9 cellular contexts compared by ENCODE assay signal in the genomic region with DNA sequence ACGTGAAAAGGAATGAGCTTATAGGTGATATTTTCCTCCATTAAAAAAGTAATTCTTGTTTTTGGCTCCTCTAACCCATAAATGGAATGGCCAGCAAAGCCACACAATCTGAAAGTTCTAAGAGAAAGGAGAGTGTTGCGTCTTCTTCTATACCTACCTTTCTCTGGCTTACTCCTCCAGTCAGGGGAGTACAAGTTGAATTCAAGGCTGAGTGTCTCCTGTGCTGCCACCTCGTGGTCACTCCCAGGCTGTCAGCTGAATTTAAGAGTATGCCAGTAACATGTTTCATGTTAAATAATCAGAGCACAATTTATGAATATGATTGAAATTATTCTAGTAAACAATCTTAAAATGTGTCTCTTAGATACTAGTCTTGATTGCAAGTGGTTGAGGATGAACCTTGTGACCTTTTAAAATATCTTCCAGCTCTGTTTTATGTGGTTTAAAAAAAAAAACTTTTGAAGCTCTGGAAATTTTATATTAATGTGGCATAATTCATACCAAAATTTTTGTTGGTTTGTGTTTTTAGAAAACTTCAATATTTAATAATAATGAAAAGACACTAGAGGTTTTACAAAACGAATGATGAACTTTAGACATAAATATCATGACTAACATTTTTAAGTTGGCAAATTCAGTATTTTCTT. TPM values are rescaled to one million over a fixed set of nuclear protein-coding genes. Genes with fewer than 3 reads are reported as not detected.
DNase-seq lines count a peak whose midpoint lies in the region; ATAC-seq, FAIRE-seq and TF ChIP-seq lines count a peak whose summit lies in the region.
"Had no signal": no experiment of that assay in that cellular context is flagged by ENCODE, and none has a peak within 500 bp of the region (broad histone marks: within the 10 kb centered on the region; RNA-seq: fewer than 3 reads in every experiment).

No MANE protein-coding gene starts in this region.

- TF ChIP-seq CTCF in Loucy (conservative IDR thresholded peaks at IDR 0.05; ENCODE audit: low read length) (peak; percentile 96), upper lobe of right lung (IDR thresholded peaks at IDR 0.05) (peak; percentile 85)

- H3K9me2 ChIP-seq in Loucy (replicated peaks; ENCODE audit: low read depth, low read length), result no peaks in the 10 kb centered on the region

- no peak overlapping the region for H2AFZ ChIP-seq in Loucy (ENCODE audit: low read length)

- H3F3A ChIP-seq in Loucy (ENCODE audit: low read depth), result no peaks in the 10 kb centered on the region

- H4K20me1 ChIP-seq in Loucy (ENCODE audit: insufficient read depth, low read length, poor library complexity, severe bottlenecking), result no peaks in the 10 kb centered on the region

- DNase-seq in H54 (ENCODE audit: insufficient read length, low spot score) (peak; percentile 40), SJSA1 (ENCODE audit: low read depth in 1 of 2, low spot score in 2 of 2) (peak; percentile 52 to 60), globus pallidus (ENCODE audit: low spot score) (peak; percentile 26), posterior cingulate gyrus (peak; percentile 22 to 94 (median 62)), upper lobe of right lung (peak; percentile 75)
- DNase-seq in activated gamma-delta T cell treated with anti-CD3 and anti-CD28 coated beads, Interleukin-2, amount 50 U/mL, for 16 hours (ENCODE audit: low read depth), result peak; percentile 33

- H3K36me3 ChIP-seq in Loucy (ENCODE audit: insufficient read depth, low read length), result no peaks in the 10 kb centered on the region
- no peaks in the 10 kb centered on the region for H3K36me3 ChIP-seq in SJSA1
- no peaks in the 10 kb centered on the region for H3K36me3 ChIP-seq in upper lobe of right lung

- H3K4me1 ChIP-seq in Loucy (ENCODE audit: insufficient read depth, low read length, poor library complexity, severe bottlenecking) (no peaks in the 10 kb centered on the region), SJSA1 (replicated peaks) (no peaks in the 10 kb centered on the region), upper lobe of right lung (no peaks in the 10 kb centered on the region)

- H3K27me3 ChIP-seq in Loucy (ENCODE audit: insufficient read depth, low read length, poor library complexity, severe bottlenecking) (no peaks in the 10 kb centered on the region), SJSA1 (replicated peaks) (no peaks in the 10 kb centered on the region), upper lobe of right lung (no peaks in the 10 kb centered on the region)

- ATAC-seq in upper lobe of right lung, result peak; percentile 90

- H3K4me3 ChIP-seq in Loucy (ENCODE audit: low read length, poor library complexity, severe bottlenecking) (no peak overlapping the region), SJSA1 (no peak overlapping the region), upper lobe of right lung (no peak overlapping the region)

- FAIRE-seq in G401.6 (lab: Jason Lieb, UNC) (peak; percentile 93), H54 (lab: Jason Lieb, UNC) (peak; percentile 97)

- no peaks in the 10 kb centered on the region for H3K79me2 ChIP-seq in Loucy (ENCODE audit: insufficient read depth, low read length)

- intact Hi-C loops in posterior cingulate gyrus (cut with DNase I) (loop anchor here (10.0 kb wide), 1 partner anchor 206 kb away; no protein-coding TSS in a partner anchor), upper lobe of right lung (cut with DNase I) (no loop called here)

- H3K9me3 ChIP-seq in Loucy (ENCODE audit: insufficient read depth, low read depth, low read length) (no peaks in the 10 kb centered on the region), SJSA1 (replicated peaks) (no peaks in the 10 kb centered on the region), upper lobe of right lung (no peaks in the 10 kb centered on the region)

- no peak overlapping the region for H3K4me2 ChIP-seq in Loucy (ENCODE audit: low read depth, low read length, poor library complexity, severe bottlenecking)

- H3K27ac ChIP-seq in SJSA1, result no peak overlapping the region
- H3K27ac ChIP-seq in upper lobe of right lung, result no peak overlapping the region

- H3K9ac ChIP-seq in Loucy (ENCODE audit: low read depth, low read length, poor library complexity, severe bottlenecking), result no peak overlapping the region

- no peak for TF ChIP-seq POLR2A in H54 (IDR thresholded peaks at IDR 0.05; ENCODE audit: low read depth, low read length)

RNA-seq across cellular contexts. Expression of gene PTHLH, which starts 31.7 kb away (rescaled TPM):
- total RNA-seq in SJSA1 (2014; rRNA removed; shearing (Covaris generic)), result 3.8 and 4.4 TPM in 2 replicates
- 1.9 TPM for total RNA-seq in upper lobe of right lung
- total RNA-seq: mononuclear cell had no signal
